ENCODE assay signal across 8 cellular contexts in genomic region chrX:44875185-44875489, GRCh38. TPM values are rescaled to one million over a fixed set of nuclear protein-coding genes. Genes with fewer than 3 reads are reported as not detected.
DNase-seq lines count a peak whose midpoint lies in the region; ATAC-seq and TF ChIP-seq lines count a peak whose summit lies in the region.

No MANE protein-coding gene starts in this region.

- H3K9me3 ChIP-seq in WERI-Rb-1 (ENCODE audit: severe bottlenecking): no peaks in the 10 kb centered on the region
- no peaks in the 10 kb centered on the region for H3K9me3 ChIP-seq in gastroesophageal sphincter
- no peaks in the 10 kb centered on the region for H3K9me3 ChIP-seq in skeletal muscle tissue (ENCODE audit: control insufficient read depth in 3 of 3, low read length in 3 of 3)

- H3K27ac ChIP-seq in WERI-Rb-1 (peak overlapping the region; percentile 40; the same call in 1 of the 2 replicates), gastroesophageal sphincter (peak overlapping the region; percentile 90 to 100 (median 98)), skeletal muscle tissue (ENCODE audit: low read depth, low read length) (peak overlapping the region; percentile 99)

- TF ChIP-seq CTCF in WERI-Rb-1 (IDR thresholded peaks at IDR 0.05; ENCODE audit: low read depth, low read length) (no peak), gastroesophageal sphincter (IDR thresholded peaks at IDR 0.05) (no peak)

- DNase-seq in H7 (no peak), WERI-Rb-1 (no peak), SKM-1 treated with dmso at 0.1 percent for 144 hours (lab: John Stamatoyannopoulos, UW; ENCODE audit: unreplicated experiment) (no peak), GDM1 (lab: John Stamatoyannopoulos, UW) (no peak)
- DNase-seq in activated CD4-positive, alpha-beta T cell treated with anti-CD3 and anti-CD28 coated beads for 48 hours: no peak

- ATAC-seq in gastroesophageal sphincter: no peak
- no peak for ATAC-seq in GM21717 (IDR thresholded peaks at IDR 0.05; ENCODE audit: unreplicated experiment)

- 8 to 20% methylated on average over 5 of the region's 5 CpGs for WGBS in gastroesophageal sphincter (ENCODE audit: low coverage in 1 of 2), 2 donors

- H3K36me3 ChIP-seq in H7 (replicated peaks; ENCODE audit: control insufficient read depth, insufficient read depth, low read length): no peaks in the 10 kb centered on the region
- peaks cover 26% of the 10 kb centered on the region for H3K36me3 ChIP-seq in WERI-Rb-1
- H3K36me3 ChIP-seq in gastroesophageal sphincter: no peaks in the 10 kb centered on the region
- H3K36me3 ChIP-seq in skeletal muscle tissue (ENCODE audit: control insufficient read depth in 3 of 3, insufficient read depth in 3 of 3, low read length in 3 of 3): no peaks in the 10 kb centered on the region

- H3K4me1 ChIP-seq in gastroesophageal sphincter (peaks cover 0 to 46% (median 20%) of the 10 kb centered on the region in 3 donors), skeletal muscle tissue (ENCODE audit: control insufficient read depth in 3 of 3, insufficient read depth in 3 of 3, low read length in 3 of 3) (peaks cover 2 to 11% (median 7%) of the 10 kb centered on the region in 3 donors)

- TF ChIP-seq EP300 in gastroesophageal sphincter (IDR thresholded peaks at IDR 0.05): no peak

- no peak for TF ChIP-seq POLR2A in gastroesophageal sphincter (IDR thresholded peaks at IDR 0.05)

- H3K4me3 ChIP-seq in H7 (ENCODE audit: insufficient read depth, low read depth, low read length): peak overlapping the region; percentile 29; the same call in 1 of the 2 replicates
- peak overlapping the region; percentile 97 for H3K4me3 ChIP-seq in WERI-Rb-1 (ENCODE audit: low read depth, low read length)
- H3K4me3 ChIP-seq in gastroesophageal sphincter: peak overlapping the region; percentile 89 to 98
- peak overlapping the region; percentile 75 to 81 (median 78) for H3K4me3 ChIP-seq in skeletal muscle tissue (ENCODE audit: low read length in 3 of 3)

- H3K27me3 ChIP-seq in H7 (ENCODE audit: control insufficient read depth, insufficient read depth, low read length): no peaks in the 10 kb centered on the region
- no peaks in the 10 kb centered on the region for H3K27me3 ChIP-seq in WERI-Rb-1 (ENCODE audit: insufficient read depth, low read depth, severe bottlenecking)
- no peaks in the 10 kb centered on the region for H3K27me3 ChIP-seq in gastroesophageal sphincter
- no peaks in the 10 kb centered on the region for H3K27me3 ChIP-seq in skeletal muscle tissue (ENCODE audit: control insufficient read depth in 3 of 3, insufficient read depth in 3 of 3, low read length in 3 of 3)

- H3K9ac ChIP-seq in skeletal muscle tissue (ENCODE audit: low read depth in 1 of 3, low read length in 3 of 3): peak overlapping the region; percentile 72 to 98 (median 93)

RNA-seq across cellular contexts. Expression of gene KDM6A, which starts 2.1 kb away (rescaled TPM):
- total RNA-seq in H7 (2014; rRNA removed; shearing (Covaris generic)): 32.7 and 45.2 TPM in 2 replicates
- total RNA-seq in gastroesophageal sphincter (10 to 100 TPM; 17.0 to 28.6 (median 19.9) TPM), skeletal muscle tissue (21.9 TPM)

RNA-seq across cellular contexts. Expression of gene DUSP21, which starts 31.3 kb away (rescaled TPM):
- not detected in 2 replicates for total RNA-seq in H7 (2014; rRNA removed; shearing (Covaris generic))
- total RNA-seq in gastroesophageal sphincter (not detected), skeletal muscle tissue (not detected)

Comparison
In these comparisons a context has a peak if more than half of its experiments do, and no peak if none do; other contexts are left out.
1. H3K4me3 ChIP-seq: peak in every context shown above with its lines; median percentile 97 in WERI-Rb-1; 94 in gastroesophageal sphincter; 78 in skeletal muscle tissue; 29 in H7.
2. H3K27ac ChIP-seq: peak in every context shown above with its lines; median percentile 99 in skeletal muscle tissue; 98 in gastroesophageal sphincter; 40 in WERI-Rb-1.